Comparison of ENCODE assay signal across 9 cellular contexts in the genomic region with DNA sequence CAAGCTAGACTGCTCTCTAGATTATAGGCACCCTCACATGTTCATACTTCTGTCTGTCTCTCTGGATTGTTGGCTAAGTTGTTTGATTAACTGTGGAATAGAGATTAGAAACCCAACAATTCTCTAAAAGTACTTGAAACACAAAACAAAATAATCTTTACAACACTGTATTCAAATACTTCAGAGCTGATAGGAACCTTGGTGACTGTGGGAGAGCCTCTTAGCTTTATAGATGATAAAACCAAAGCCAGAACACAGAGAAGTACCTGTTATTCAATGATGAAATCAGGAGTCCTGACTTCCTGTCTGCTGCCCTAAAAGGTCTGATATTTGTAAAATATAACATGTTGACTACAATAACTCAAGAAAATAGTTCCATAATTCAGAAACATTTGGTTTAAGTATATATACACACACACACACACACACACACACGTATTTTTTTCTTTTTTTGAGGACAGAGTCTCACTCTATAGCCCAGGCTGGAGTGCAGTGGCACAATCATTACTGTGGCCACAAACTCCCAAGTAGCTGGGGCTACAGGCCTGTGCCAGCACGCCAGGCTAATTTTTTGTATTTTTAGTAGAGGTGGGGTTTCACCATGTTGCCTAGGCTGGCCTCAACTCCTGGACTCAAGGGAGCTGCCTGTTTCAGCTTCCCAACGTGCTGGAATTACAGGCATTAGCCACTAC.
"Had no signal": no experiment of that assay in that cellular context is flagged by ENCODE, and none has a peak within 500 bp of the region (broad histone marks: within the 10 kb centered on the region; RNA-seq: fewer than 3 reads in every experiment).

No MANE protein-coding gene starts in this region.

- ATAC-seq: HCT116, HepG2 had no signal

- H3K36me3 ChIP-seq: HAP-1 had no signal

- H3K27ac ChIP-seq: GM23248, HL-60 had no signal

- H3K4me3 ChIP-seq: GM23248, HAP-1 had no signal

- H3K9me3 ChIP-seq: HAP-1 had no signal

- DNase-seq: GM23248, GOT3, H7, HFFc6, KBM-7 had no signal
